17 cellular contexts compared by ENCODE assay signal in the genomic region with DNA sequence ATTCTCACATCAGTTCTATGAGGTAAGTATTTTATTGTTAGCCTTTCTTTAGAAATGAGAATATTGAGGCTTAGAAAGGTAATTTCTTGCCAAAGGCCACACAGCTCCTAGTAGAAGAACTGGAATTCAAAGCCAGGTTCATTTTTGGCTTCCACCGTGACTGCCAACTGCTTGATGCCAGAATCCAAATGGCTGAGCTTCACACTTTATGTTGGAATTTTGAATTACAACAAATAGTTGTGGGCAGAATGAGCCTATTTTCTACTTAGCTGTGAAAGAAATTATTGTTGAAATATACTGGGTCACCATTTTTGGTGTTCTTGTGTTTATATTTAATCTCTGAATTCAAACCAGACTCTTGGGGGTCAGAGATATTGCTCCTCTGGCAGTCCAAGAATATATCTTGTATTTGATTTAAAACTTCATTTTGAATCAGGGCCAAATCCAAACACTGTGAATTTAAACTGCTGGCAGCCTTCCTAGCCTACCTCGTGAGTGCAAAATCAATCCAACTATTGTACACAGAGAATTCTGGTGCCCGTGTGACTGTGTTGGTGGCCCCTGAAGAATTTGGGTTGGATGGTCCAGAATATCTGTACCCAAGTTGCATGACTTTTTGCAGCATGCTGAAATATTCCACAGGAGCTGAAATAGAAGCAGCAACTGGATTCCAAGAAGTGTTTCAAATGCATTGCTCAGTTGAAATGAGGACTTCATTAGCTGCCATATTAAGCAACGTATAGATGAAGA. TPM values are rescaled to one million over a fixed set of nuclear protein-coding genes. Genes with fewer than 3 reads are reported as not detected.
DNase-seq lines count a peak whose midpoint lies in the region; ATAC-seq and TF ChIP-seq lines count a peak whose summit lies in the region.
"Had no signal": no experiment of that assay in that cellular context is flagged by ENCODE, and none has a peak within 500 bp of the region (broad histone marks: within the 10 kb centered on the region; RNA-seq: fewer than 3 reads in every experiment).

No MANE protein-coding gene starts in this region.

- peak overlapping the region; percentile 38 for H3K4me2 ChIP-seq in SK-N-SH
- H3K4me2 ChIP-seq: hepatocyte had no signal

- H3K4me3 ChIP-seq in AG10803 (ENCODE audit: low read length): no peak overlapping the region
- H3K4me3 ChIP-seq in SK-N-SH (ENCODE audit: low read depth in 2 of 2, low read length in 1 of 2): no peak overlapping the region
- H3K4me3 ChIP-seq in esophagus muscularis mucosa: no peak overlapping the region
- no peak overlapping the region for H3K4me3 ChIP-seq in coronary artery
- H3K4me3 ChIP-seq: hepatocyte had no signal

- intact Hi-C loops in esophagus muscularis mucosa (cut with DNase I): no loop called here

- ATAC-seq in HG03196 (IDR thresholded peaks at IDR 0.05; ENCODE audit: unreplicated experiment): no peak
- ATAC-seq in activated naive CD8-positive, alpha-beta T cell treated with anti-CD3 and anti-CD28 coated beads, Interleukin-2, amount 50 U/mL, for 24 hours: no peak
- ATAC-seq: naive thymus-derived CD8-positive, alpha-beta T cell had no signal

- DNase-seq in AG10803 (ENCODE audit: low read depth) (peak; percentile 51), SK-N-SH (no peak), esophagus muscularis mucosa (ENCODE audit: extremely low spot score) (no peak), NCI-H187 (lab: John Stamatoyannopoulos, UW) (no peak), coronary artery (ENCODE audit: low spot score) (no peak)
- DNase-seq in activated naive CD8-positive, alpha-beta T cell treated with anti-CD3 and anti-CD28 coated beads, Interleukin-2, amount 50 U/mL, for 24 hours: no peak
- DNase-seq: naive thymus-derived CD8-positive, alpha-beta T cell; NCI-H2081; right cardiac atrium; SHP77 treated with DMSO at 0.1 percent for 48 hours; stimulated activated CD4-positive, alpha-beta T cell treated with anti-CD3 and anti-CD28 coated beads, Interleukin-4, amount 100 ng/mL, for 1 hour had no signal

- no peak overlapping the region for H3K4me3 Mint-ChIP-seq in nephron
- no peak overlapping the region for H3K4me3 Mint-ChIP-seq in activated naive CD8-positive, alpha-beta T cell treated with anti-CD3 and anti-CD28 coated beads, Interleukin-2, amount 50 U/mL, for 24 hours
- H3K4me3 Mint-ChIP-seq: HFFc6; naive thymus-derived CD8-positive, alpha-beta T cell had no signal

- H3K4me1 ChIP-seq in SK-N-SH (ENCODE audit: control insufficient read depth in 1 of 2, insufficient read depth in 2 of 2, low read depth in 1 of 2, low read length in 1 of 2) (peaks cover 9 to 19% of the 10 kb centered on the region in 2 experiments; a peak in 3 of 4 replicates), esophagus muscularis mucosa (peaks cover 6 to 32% (median 25%) of the 10 kb centered on the region in 4 donors)

- no peaks in the 10 kb centered on the region for H3K9me2 ChIP-seq in SK-N-SH

- H3K9me3 ChIP-seq in SK-N-SH (no peaks in the 10 kb centered on the region), esophagus muscularis mucosa (no peaks in the 10 kb centered on the region)

- TF ChIP-seq POLR2A in esophagus muscularis mucosa (IDR thresholded peaks at IDR 0.05; ENCODE audit: low read depth): no peak

- H3K27ac Mint-ChIP-seq in nephron: peak overlapping the region in 2 of 3 experiments; percentile 47 to 73
- H3K27ac Mint-ChIP-seq in activated naive CD8-positive, alpha-beta T cell treated with anti-CD3 and anti-CD28 coated beads, Interleukin-2, amount 50 U/mL, for 24 hours: no peak overlapping the region
- H3K27ac Mint-ChIP-seq: activated T-helper 2 cell treated with anti-CD3 and anti-CD28 coated beads, Interferon-gamma antibody, Interleukin-2, Interleukin-4, amounts not matched to agents 10 μg/mL and 5 μg/mL and 100 μg/mL, durations not matched to agents 14 hours and 24 hours and 36 hours; HFFc6; naive thymus-derived CD8-positive, alpha-beta T cell had no signal

- peaks cover 29% of the 10 kb centered on the region for H3K4me1 Mint-ChIP-seq in nephron
- H3K4me1 Mint-ChIP-seq in activated naive CD8-positive, alpha-beta T cell treated with anti-CD3 and anti-CD28 coated beads, Interleukin-2, amount 50 U/mL, for 24 hours: peaks cover 2% of the 10 kb centered on the region
- H3K4me1 Mint-ChIP-seq: naive thymus-derived CD8-positive, alpha-beta T cell had no signal

- POLR2A ChIA-PET in SK-N-SH (lab: Yijun Ruan, JAX): no interaction called here

- TF ChIP-seq RAD21 in SK-N-SH (IDR thresholded peaks at IDR 0.05; ENCODE audit: low read length): no peak

- CTCF ChIA-PET in SK-N-SH (lab: Yijun Ruan, JAX): interaction anchor here (1.1 to 3.7 kb wide), 8 partner anchors 8 to 74 kb away, joined by 3 to 11 read pairs (median 6); no protein-coding TSS in a partner anchor

- H3K79me2 ChIP-seq in SK-N-SH (ENCODE audit: insufficient read depth): no peaks in the 10 kb centered on the region
- H3K79me2 ChIP-seq: hepatocyte had no signal

- peak overlapping the region; percentile 31 to 40; a peak in 3 of 4 replicates for H3K27ac ChIP-seq in SK-N-SH (ENCODE audit: low read depth in 2 of 2, low read length in 1 of 2)
- peak overlapping the region; percentile 64 to 77 (median 66) for H3K27ac ChIP-seq in esophagus muscularis mucosa (replicated peaks in 1 of 4)
- no peak overlapping the region for H3K27ac ChIP-seq in coronary artery

- H4K20me1 ChIP-seq in SK-N-SH (ENCODE audit: insufficient read depth): no peaks in the 10 kb centered on the region

- no peak overlapping the region for H3K9ac ChIP-seq in SK-N-SH

- H3K36me3 ChIP-seq in SK-N-SH (replicated peaks in 1 of 2; ENCODE audit: control insufficient read depth in 1 of 2, insufficient read depth in 2 of 2, low read length in 1 of 2) (no peaks in the 10 kb centered on the region), esophagus muscularis mucosa (no peaks in the 10 kb centered on the region)

- peaks cover 3% of the 10 kb centered on the region for H3K27me3 Mint-ChIP-seq in nephron (ENCODE audit: low read depth)
- no peaks in the 10 kb centered on the region for H3K27me3 Mint-ChIP-seq in activated naive CD8-positive, alpha-beta T cell treated with anti-CD3 and anti-CD28 coated beads, Interleukin-2, amount 50 U/mL, for 24 hours

- TF ChIP-seq EP300 in SK-N-SH (IDR thresholded peaks at IDR 0.05; ENCODE audit: borderline replicate concordance in 1 of 2, low read depth in 1 of 2, low read length in 1 of 2): no peak
- TF ChIP-seq EP300 in esophagus muscularis mucosa (IDR thresholded peaks at IDR 0.05): no peak

- WGBS in SK-N-SH (ENCODE audit: low lambda C conversion rate): 59% methylated on average over 4 of the region's 4 CpGs
- whole genome bisulfite sequencing in esophagus muscularis mucosa: 39% methylated on average over 4 of the region's 4 CpGs

- no peak overlapping the region for H2AFZ ChIP-seq in SK-N-SH (ENCODE audit: low read depth)
- H2AFZ ChIP-seq: hepatocyte had no signal

- H3F3A ChIP-seq in SK-N-SH (replicated peaks; ENCODE audit: insufficient read depth): peaks cover 5% of the 10 kb centered on the region

- H3K27me3 ChIP-seq in SK-N-SH (ENCODE audit: insufficient read depth) (no peaks in the 10 kb centered on the region), esophagus muscularis mucosa (no peaks in the 10 kb centered on the region)
- H3K27me3 ChIP-seq: hepatocyte had no signal

- no peaks in the 10 kb centered on the region for H3K9me3 Mint-ChIP-seq in nephron
- no peaks in the 10 kb centered on the region for H3K9me3 Mint-ChIP-seq in activated naive CD8-positive, alpha-beta T cell treated with anti-CD3 and anti-CD28 coated beads, Interleukin-2, amount 50 U/mL, for 24 hours
- H3K9me3 Mint-ChIP-seq: activated T-helper 2 cell treated with anti-CD3 and anti-CD28 coated beads, Interferon-gamma antibody, Interleukin-2, Interleukin-4, amounts not matched to agents 10 μg/mL and 5 μg/mL and 100 μg/mL, durations not matched to agents 14 hours and 24 hours and 36 hours; naive thymus-derived CD8-positive, alpha-beta T cell had no signal

- H3K36me3 Mint-ChIP-seq in nephron (ENCODE audit: low read depth): no peaks in the 10 kb centered on the region
- H3K36me3 Mint-ChIP-seq in activated naive CD8-positive, alpha-beta T cell treated with anti-CD3 and anti-CD28 coated beads, Interleukin-2, amount 50 U/mL, for 24 hours (ENCODE audit: low read depth): no peaks in the 10 kb centered on the region
- H3K36me3 Mint-ChIP-seq: naive thymus-derived CD8-positive, alpha-beta T cell had no signal

- TF ChIP-seq CTCF in AG10803 (conservative IDR thresholded peaks at IDR 0.05; ENCODE audit: low read length): no peak
- no peak for TF ChIP-seq CTCF in SK-N-SH (IDR thresholded peaks at IDR 0.05)
- TF ChIP-seq CTCF in esophagus muscularis mucosa (IDR thresholded peaks at IDR 0.05): no peak
- TF ChIP-seq CTCF in nephron (IDR thresholded peaks at IDR 0.05; ENCODE audit: unreplicated experiment in 3 of 3): no peak
- TF ChIP-seq CTCF in coronary artery (IDR thresholded peaks at IDR 0.05): no peak

TF ChIP-seq in SK-N-SH, 30 proteins besides CTCF, POLR2A, EP300 and RAD21:
- no peak for TF ChIP-seq JUND (IDR thresholded peaks at IDR 0.05)
- peak; percentile 70 for TF ChIP-seq NFIC (IDR thresholded peaks at IDR 0.05; ENCODE audit: borderline replicate concordance)
- no peak for TF ChIP-seq EZH2phosphoT487 (IDR thresholded peaks at IDR 0.05; ENCODE audit: borderline replicate concordance, low read depth)

RNA-seq across cellular contexts. Expression of gene LPIN1, which starts 35.6 kb away (rescaled TPM):
- polyA plus RNA-seq in SK-N-SH (2012; rRNA removed): 22.1 and 28.2 TPM in 2 replicates
- polyA plus RNA-seq in SK-N-SH (2012; cell fraction: cytosol; rRNA removed): 14.9 and 17.7 TPM in 2 replicates
- polyA plus RNA-seq in SK-N-SH (2012; cell fraction: nucleus; rRNA removed): 60.5 and 67.4 TPM in 2 replicates
- total RNA-seq in esophagus muscularis mucosa: 10 to 100 TPM; 55.2 to 77.0 (median 72.8) TPM

RNA-seq across cellular contexts. Expression of gene NTSR2, which starts 40.8 kb away (rescaled TPM):
- not detected in 2 replicates for polyA plus RNA-seq in SK-N-SH (2012; rRNA removed)
- polyA plus RNA-seq in SK-N-SH (2012; cell fraction: cytosol; rRNA removed): not detected in 2 replicates
- polyA plus RNA-seq in SK-N-SH (2012; cell fraction: nucleus; rRNA removed): not detected in 2 replicates
- not detected for total RNA-seq in esophagus muscularis mucosa
- total RNA-seq: activated T-helper 2 cell treated with anti-CD3 and anti-CD28 coated beads, Interferon-gamma antibody, Interleukin-2, Interleukin-4, amounts not matched to agents 10 μg/mL and 5 μg/mL and 100 μg/mL, durations not matched to agents 14 hours and 24 hours and 36 hours; hepatocyte; HFFc6; naive thymus-derived CD8-positive, alpha-beta T cell had no signal
- polyA plus RNA-seq: AG04450; naive thymus-derived CD8-positive, alpha-beta T cell had no signal

Comparison
In these comparisons a context has a peak if more than half of its experiments do, and no peak if none do; other contexts are left out.
1. H3K27ac ChIP-seq: peak in SK-N-SH (2 of 2) and esophagus muscularis mucosa (4 of 4); none in coronary artery (0 of 2).